Comparison of ENCODE assay signal across 8 cellular contexts in the genomic region with DNA sequence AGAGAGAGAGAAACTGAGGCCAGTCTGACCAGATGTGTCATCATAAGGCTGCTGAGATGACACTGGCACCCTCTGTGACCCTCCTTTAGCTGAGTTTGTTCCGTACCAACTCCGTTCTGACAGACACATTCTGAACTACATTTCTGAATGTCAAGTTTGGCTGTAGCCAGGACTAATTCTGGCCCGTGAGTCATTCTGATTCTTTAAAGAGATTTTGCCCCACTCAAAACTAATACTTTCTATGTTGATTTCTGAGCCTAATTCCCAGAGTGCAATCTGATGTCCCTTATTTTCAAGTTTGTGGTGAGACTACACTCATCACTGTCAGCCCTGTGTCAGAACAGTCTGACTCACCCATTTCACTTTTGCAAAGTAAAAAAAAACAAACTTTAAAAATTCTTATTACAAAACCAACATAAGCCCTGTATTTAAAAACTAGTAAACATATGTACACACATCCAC.
DNase-seq lines count a peak whose midpoint lies in the region; ATAC-seq and TF ChIP-seq lines count a peak whose summit lies in the region.

No MANE protein-coding gene starts in this region.

- no peaks in the 10 kb centered on the region for H3K27me3 ChIP-seq in SJSA1 (replicated peaks)

- DNase-seq in SJSA1 (ENCODE audit: low read depth in 1 of 2, low spot score in 2 of 2): peak in 1 of 2 experiments; percentile 79
- DNase-seq in omental fat pad (ENCODE audit: low spot score): no peak
- DNase-seq in islet precursor cell: no peak
- DNase-seq in central memory CD4-positive, alpha-beta T cell: no peak
- no peak for DNase-seq in posterior vena cava (ENCODE audit: low spot score)
- DNase-seq in activated CD8-positive, alpha-beta memory T cell treated with anti-CD3 and anti-CD28 coated beads, Interleukin-2, amount 50 U/mL, for 4 hours: no peak

- H3K27ac ChIP-seq in SJSA1: peak overlapping the region; percentile 87

- ATAC-seq in GM18909 (IDR thresholded peaks at IDR 0.05; ENCODE audit: poor library complexity, unreplicated experiment): peak; percentile 82
- peak; percentile 89 for ATAC-seq in HG02884 (IDR thresholded peaks at IDR 0.05; ENCODE audit: unreplicated experiment)
- ATAC-seq in omental fat pad (ENCODE audit: low FRiP score): peak; percentile 72

- no peaks in the 10 kb centered on the region for H3K36me3 ChIP-seq in SJSA1

- TF ChIP-seq CTCF in omental fat pad (IDR thresholded peaks at IDR 0.05): no peak

- no peaks in the 10 kb centered on the region for H3K9me3 ChIP-seq in SJSA1 (replicated peaks)

- H3K4me3 ChIP-seq in SJSA1: no peak overlapping the region

- intact Hi-C loops in posterior vena cava (cut with DNase I): no loop called here

- H3K4me1 ChIP-seq in SJSA1 (replicated peaks): peaks cover 42% of the 10 kb centered on the region
